In genomic region chr3:57821765-57822164, GRCh38 we compare ENCODE assay signal across 24 cellular contexts.
"Had no signal": no experiment of that assay in that cellular context is flagged by ENCODE, and none has a peak within 500 bp of the region (broad histone marks: within the 10 kb centered on the region; RNA-seq: fewer than 3 reads in every experiment).

No MANE protein-coding gene starts in this region.

- H3K4me1 ChIP-seq: SJSA1 had no signal

- H3K36me3 ChIP-seq: brain microvascular endothelial cell, SJSA1 had no signal

- DNase-seq: activated B cell treated with CpG ODN at 0.5 μM for 24 hours; activated CD4-positive, alpha-beta T cell treated with anti-CD3 and anti-CD28 coated beads for 1 hour; activated CD4-positive, alpha-beta T cell treated with anti-CD3 and anti-CD28 coated beads, Interleukin-2, amount 10 ng/mL, durations not matched to agents 24 days and 14 days; activated CD4-positive, alpha-beta T cell treated with anti-CD3 and anti-CD28 coated beads, Interleukin-2, amount 50 U/mL, for 48 hours; activated CD8-positive, alpha-beta memory T cell treated with anti-CD3 and anti-CD28 coated beads, Interleukin-2, amount 10 ng/mL, durations not matched to agents 7 days and 5 days; activated effector memory CD4-positive, alpha-beta T cell treated with anti-CD3 and anti-CD28 coated beads, Interleukin-2, amount 50 U/mL, for 16 hours; activated naive CD4-positive, alpha-beta T cell treated with anti-CD3 and anti-CD28 coated beads for 36 hours; activated naive CD8-positive, alpha-beta T cell treated with anti-CD3 and anti-CD28 coated beads for 36 hours; activated T-cell treated with anti-CD3 and anti-CD28 coated beads, Interleukin-2, amount 50 U/mL, for 24 hours; brain microvascular endothelial cell; Kasumi-1; MV-4-11; NCI-H1105; NCI-H1436; NCI-H1694 treated with DMSO at 0.1 percent for 48 hours; NCI-H2081; NCI-H510A treated with DMSO at 0.1 percent for 48 hours; SHP77; SW 1271 had no signal

- H3K27me3 ChIP-seq: brain microvascular endothelial cell, SJSA1 had no signal

- H3K27ac Mint-ChIP-seq: activated B cell treated with CpG ODN at 0.5 μM for 24 hours; activated CD4-positive, alpha-beta T cell treated with anti-CD3 and anti-CD28 coated beads, Interleukin-2, amount 10 ng/mL, durations not matched to agents 24 days and 14 days; activated CD8-positive, alpha-beta memory T cell treated with anti-CD3 and anti-CD28 coated beads, Interleukin-2, amount 10 ng/mL, durations not matched to agents 7 days and 5 days; activated naive CD4-positive, alpha-beta T cell treated with anti-CD3 and anti-CD28 coated beads for 36 hours; activated naive CD8-positive, alpha-beta T cell treated with anti-CD3 and anti-CD28 coated beads for 36 hours; activated T-cell treated with anti-CD3 and anti-CD28 coated beads, Interleukin-2, amount 50 U/mL, for 24 hours; activated T-helper 1 cell treated with anti-CD3 and anti-CD28 coated beads, Interleukin-12 subunit alpha, Interleukin-12 subunit beta, Interleukin-2, Interleukin-4 antibody, amounts not matched to agents 30 ng/mL and 10 ng/mL and 1 ng/mL, durations not matched to agents 14 hours and 24 hours and 36 hours; T-helper 1 cell treated with Interleukin-12 subunit alpha and Interleukin-12 subunit beta and Interleukin-4 antibody, amounts not matched to agents 30 μg/mL and 1 μg/mL, for 36 hours had no signal

- H3K4me3 Mint-ChIP-seq: activated B cell treated with CpG ODN at 0.5 μM for 24 hours; activated CD4-positive, alpha-beta T cell treated with anti-CD3 and anti-CD28 coated beads, Interleukin-2, amount 10 ng/mL, durations not matched to agents 24 days and 14 days; activated CD8-positive, alpha-beta memory T cell treated with anti-CD3 and anti-CD28 coated beads, Interleukin-2, amount 10 ng/mL, durations not matched to agents 7 days and 5 days; activated naive CD4-positive, alpha-beta T cell treated with anti-CD3 and anti-CD28 coated beads for 36 hours; activated naive CD8-positive, alpha-beta T cell treated with anti-CD3 and anti-CD28 coated beads for 36 hours; activated T-cell treated with anti-CD3 and anti-CD28 coated beads, Interleukin-2, amount 50 U/mL, for 24 hours; activated T-helper 1 cell treated with anti-CD3 and anti-CD28 coated beads, Interleukin-12 subunit alpha, Interleukin-12 subunit beta, Interleukin-2, Interleukin-4 antibody, amounts not matched to agents 30 ng/mL and 10 ng/mL and 1 ng/mL, durations not matched to agents 14 hours and 24 hours and 36 hours; T-helper 1 cell treated with Interleukin-12 subunit alpha and Interleukin-12 subunit beta and Interleukin-4 antibody, amounts not matched to agents 30 μg/mL and 1 μg/mL, for 36 hours had no signal

- H3K27me3 Mint-ChIP-seq: activated B cell treated with CpG ODN at 0.5 μM for 24 hours; activated CD4-positive, alpha-beta T cell treated with anti-CD3 and anti-CD28 coated beads, Interleukin-2, amount 10 ng/mL, durations not matched to agents 24 days and 14 days; activated CD8-positive, alpha-beta memory T cell treated with anti-CD3 and anti-CD28 coated beads, Interleukin-2, amount 10 ng/mL, durations not matched to agents 7 days and 5 days; activated naive CD8-positive, alpha-beta T cell treated with anti-CD3 and anti-CD28 coated beads for 36 hours; activated T-cell treated with anti-CD3 and anti-CD28 coated beads, Interleukin-2, amount 50 U/mL, for 24 hours had no signal

- H3K9me3 Mint-ChIP-seq: activated B cell treated with CpG ODN at 0.5 μM for 24 hours; activated CD4-positive, alpha-beta T cell treated with anti-CD3 and anti-CD28 coated beads, Interleukin-2, amount 10 ng/mL, durations not matched to agents 24 days and 14 days; activated naive CD4-positive, alpha-beta T cell treated with anti-CD3 and anti-CD28 coated beads for 36 hours; activated naive CD8-positive, alpha-beta T cell treated with anti-CD3 and anti-CD28 coated beads for 36 hours; activated T-cell treated with anti-CD3 and anti-CD28 coated beads, Interleukin-2, amount 50 U/mL, for 24 hours; activated T-helper 1 cell treated with anti-CD3 and anti-CD28 coated beads, Interleukin-12 subunit alpha, Interleukin-12 subunit beta, Interleukin-2, Interleukin-4 antibody, amounts not matched to agents 30 ng/mL and 10 ng/mL and 1 ng/mL, durations not matched to agents 14 hours and 24 hours and 36 hours; T-helper 1 cell treated with Interleukin-12 subunit alpha and Interleukin-12 subunit beta and Interleukin-4 antibody, amounts not matched to agents 30 μg/mL and 1 μg/mL, for 36 hours had no signal

- FAIRE-seq: RCC 7860 had no signal

- H3K4me3 ChIP-seq: SJSA1 had no signal

- ATAC-seq: activated CD8-positive, alpha-beta memory T cell treated with anti-CD3 and anti-CD28 coated beads, Interleukin-2, amount 10 ng/mL, durations not matched to agents 7 days and 5 days; SK-N-SH treated with all-trans-retinoic acid at 6 μM for 48 hours had no signal

- H3K27ac ChIP-seq: brain microvascular endothelial cell, SJSA1 had no signal

- H3K9me3 ChIP-seq: SJSA1 had no signal
